In the genomic region with DNA sequence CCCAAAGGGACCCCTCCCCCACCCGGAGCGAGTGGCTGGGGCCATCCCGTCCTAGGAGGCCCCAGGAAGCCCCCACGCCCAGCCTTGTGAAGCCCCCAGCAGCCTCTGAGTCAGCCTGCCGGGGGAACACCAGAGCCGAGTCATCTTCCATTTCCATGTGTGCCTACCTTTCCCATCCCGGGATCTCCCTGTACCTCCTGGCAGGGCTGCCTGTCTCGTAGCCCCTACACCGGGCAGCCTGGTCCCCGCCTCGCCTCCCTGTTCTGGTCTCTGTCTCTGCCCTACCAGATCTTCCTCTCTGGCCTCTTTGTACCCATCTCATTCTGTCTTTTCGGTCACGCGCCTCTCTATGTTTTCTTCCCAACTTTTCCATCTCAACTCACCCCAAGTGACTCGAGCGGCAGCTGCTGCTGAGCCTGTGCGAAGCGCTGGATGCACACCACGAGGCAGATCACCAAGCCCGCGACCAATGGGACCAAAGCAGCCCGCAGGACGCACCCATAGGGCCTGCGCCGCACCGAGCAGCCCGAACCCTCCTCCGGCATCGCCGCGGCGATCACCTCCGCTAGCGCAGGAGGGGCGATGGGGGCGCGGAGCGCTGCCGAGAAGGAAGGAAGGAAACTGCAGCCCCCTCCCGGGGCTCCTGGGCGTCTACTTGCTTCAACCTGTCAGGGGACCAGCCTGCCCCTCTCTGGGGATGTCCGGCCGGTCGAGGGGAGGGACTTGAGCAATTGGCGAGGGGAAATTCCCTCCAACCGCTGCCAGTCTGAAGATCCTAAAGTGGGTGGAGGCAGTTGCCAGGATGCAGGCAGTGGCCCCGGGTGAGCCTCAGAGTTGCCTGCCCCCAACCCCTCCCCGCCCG, we compare ENCODE assay signal across 1 cellular context.
TF ChIP-seq lines count a peak whose summit lies in the region.

A gene with protein sequence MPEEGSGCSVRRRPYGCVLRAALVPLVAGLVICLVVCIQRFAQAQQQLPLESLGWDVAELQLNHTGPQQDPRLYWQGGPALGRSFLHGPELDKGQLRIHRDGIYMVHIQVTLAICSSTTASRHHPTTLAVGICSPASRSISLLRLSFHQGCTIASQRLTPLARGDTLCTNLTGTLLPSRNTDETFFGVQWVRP (minus strand): TSS at position 693 of the 862 bp plus-strand sequence. CDS start 148 bp downstream, at position 545.

TF ChIP-seq in HEK293, 187 proteins besides CTCF, POLR2A, EP300 and RAD21 (continued from another document and continues in another):
- TF ChIP-seq, protein P1, sequence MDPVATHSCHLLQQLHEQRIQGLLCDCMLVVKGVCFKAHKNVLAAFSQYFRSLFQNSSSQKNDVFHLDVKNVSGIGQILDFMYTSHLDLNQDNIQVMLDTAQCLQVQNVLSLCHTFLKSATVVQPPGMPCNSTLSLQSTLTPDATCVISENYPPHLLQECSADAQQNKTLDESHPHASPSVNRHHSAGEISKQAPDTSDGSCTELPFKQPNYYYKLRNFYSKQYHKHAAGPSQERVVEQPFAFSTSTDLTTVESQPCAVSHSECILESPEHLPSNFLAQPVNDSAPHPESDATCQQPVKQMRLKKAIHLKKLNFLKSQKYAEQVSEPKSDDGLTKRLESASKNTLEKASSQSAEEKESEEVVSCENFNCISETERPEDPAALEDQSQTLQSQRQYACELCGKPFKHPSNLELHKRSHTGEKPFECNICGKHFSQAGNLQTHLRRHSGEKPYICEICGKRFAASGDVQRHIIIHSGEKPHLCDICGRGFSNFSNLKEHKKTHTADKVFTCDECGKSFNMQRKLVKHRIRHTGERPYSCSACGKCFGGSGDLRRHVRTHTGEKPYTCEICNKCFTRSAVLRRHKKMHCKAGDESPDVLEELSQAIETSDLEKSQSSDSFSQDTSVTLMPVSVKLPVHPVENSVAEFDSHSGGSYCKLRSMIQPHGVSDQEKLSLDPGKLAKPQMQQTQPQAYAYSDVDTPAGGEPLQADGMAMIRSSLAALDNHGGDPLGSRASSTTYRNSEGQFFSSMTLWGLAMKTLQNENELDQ (tag by site-specific recombination; IDR thresholded peaks at IDR 0.05; ENCODE audit: low read depth), result no peak
- TF ChIP-seq, protein P2, sequence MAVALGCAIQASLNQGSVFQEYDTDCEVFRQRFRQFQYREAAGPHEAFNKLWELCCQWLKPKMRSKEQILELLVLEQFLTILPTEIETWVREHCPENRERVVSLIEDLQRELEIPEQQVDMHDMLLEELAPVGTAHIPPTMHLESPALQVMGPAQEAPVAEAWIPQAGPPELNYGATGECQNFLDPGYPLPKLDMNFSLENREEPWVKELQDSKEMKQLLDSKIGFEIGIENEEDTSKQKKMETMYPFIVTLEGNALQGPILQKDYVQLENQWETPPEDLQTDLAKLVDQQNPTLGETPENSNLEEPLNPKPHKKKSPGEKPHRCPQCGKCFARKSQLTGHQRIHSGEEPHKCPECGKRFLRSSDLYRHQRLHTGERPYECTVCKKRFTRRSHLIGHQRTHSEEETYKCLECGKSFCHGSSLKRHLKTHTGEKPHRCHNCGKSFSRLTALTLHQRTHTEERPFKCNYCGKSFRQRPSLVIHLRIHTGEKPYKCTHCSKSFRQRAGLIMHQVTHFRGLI (tag by site-specific recombination; IDR thresholded peaks at IDR 0.05), result no peak; the same call in 1 of the 2 replicates
- TF ChIP-seq ZNF132 (tag by site-specific recombination; IDR thresholded peaks at IDR 0.05; ENCODE audit: borderline replicate concordance) (no peak), ZNF335 (tag by site-specific recombination; conservative IDR thresholded peaks at IDR 0.05) (peak; percentile 96), ZFP41 (tag by site-specific recombination; IDR thresholded peaks at IDR 0.05; ENCODE audit: borderline replicate concordance) (no peak), ZNF785 (tag by site-specific recombination; IDR thresholded peaks at IDR 0.05) (no peak), ZNF623 (tag by site-specific recombination; IDR thresholded peaks at IDR 0.05) (no peak), ZNF707 (tag by site-specific recombination; IDR thresholded peaks at IDR 0.05) (no peak), ZEB2 (tag by site-specific recombination; IDR thresholded peaks at IDR 0.05) (peak; percentile 25; the same call in 1 of the 2 replicates), ZNF23 (tag by site-specific recombination; IDR thresholded peaks at IDR 0.05; ENCODE audit: borderline replicate concordance) (no peak), HOXD13 (CRISPR knock-in tag; IDR thresholded peaks at IDR 0.05; ENCODE audit: borderline replicate concordance) (no peak), ZNF561 (tag by site-specific recombination; IDR thresholded peaks at IDR 0.05; ENCODE audit: borderline replicate concordance) (no peak), ZBTB8A (tag by site-specific recombination; IDR thresholded peaks at IDR 0.05) (no peak), ZNF140 (tag by site-specific recombination; IDR thresholded peaks at IDR 0.05) (no peak), ZNF266 (tag by site-specific recombination; IDR thresholded peaks at IDR 0.05; ENCODE audit: low read depth) (no peak), ZNF701 (tag by site-specific recombination; IDR thresholded peaks at IDR 0.05) (no peak), ZNF169 (tag by site-specific recombination; IDR thresholded peaks at IDR 0.05) (no peak), ZNF391 (tag by site-specific recombination; IDR thresholded peaks at IDR 0.05; ENCODE audit: borderline replicate concordance, low read depth) (no peak), ZNF548 (tag by site-specific recombination; IDR thresholded peaks at IDR 0.05) (no peak), ZNF121 (tag by site-specific recombination; IDR thresholded peaks at IDR 0.05) (no peak), SCRT1 (tag by site-specific recombination; IDR thresholded peaks at IDR 0.05; ENCODE audit: borderline replicate concordance) (no peak), SCRT2 (tag by site-specific recombination; IDR thresholded peaks at IDR 0.05) (no peak), ZNF747 (tag by site-specific recombination; IDR thresholded peaks at IDR 0.05) (no peak), ZNF133 (tag by site-specific recombination; IDR thresholded peaks at IDR 0.05) (no peak), ZNF654 (tag by site-specific recombination; IDR thresholded peaks at IDR 0.05; ENCODE audit: low read depth) (no peak), ZNF354C (tag by site-specific recombination; IDR thresholded peaks at IDR 0.05; ENCODE audit: borderline replicate concordance, low read depth) (no peak), ZNF423 (tag by site-specific recombination; IDR thresholded peaks at IDR 0.05) (no peak), ZNF549 (tag by site-specific recombination; IDR thresholded peaks at IDR 0.05) (no peak), GFI1B (tag by site-specific recombination; IDR thresholded peaks at IDR 0.05) (no peak), ZNF560 (tag by site-specific recombination; IDR thresholded peaks at IDR 0.05; ENCODE audit: borderline replicate concordance) (no peak), ZNF596 (tag by site-specific recombination; IDR thresholded peaks at IDR 0.05) (no peak)
- TF ChIP-seq, protein P3, sequence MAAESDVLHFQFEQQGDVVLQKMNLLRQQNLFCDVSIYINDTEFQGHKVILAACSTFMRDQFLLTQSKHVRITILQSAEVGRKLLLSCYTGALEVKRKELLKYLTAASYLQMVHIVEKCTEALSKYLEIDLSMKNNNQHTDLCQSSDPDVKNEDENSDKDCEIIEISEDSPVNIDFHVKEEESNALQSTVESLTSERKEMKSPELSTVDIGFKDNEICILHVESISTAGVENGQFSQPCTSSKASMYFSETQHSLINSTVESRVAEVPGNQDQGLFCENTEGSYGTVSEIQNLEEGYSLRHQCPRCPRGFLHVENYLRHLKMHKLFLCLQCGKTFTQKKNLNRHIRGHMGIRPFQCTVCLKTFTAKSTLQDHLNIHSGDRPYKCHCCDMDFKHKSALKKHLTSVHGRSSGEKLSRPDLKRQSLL (tag by site-specific recombination; IDR thresholded peaks at IDR 0.05), result no peak
- TF ChIP-seq, protein P4, sequence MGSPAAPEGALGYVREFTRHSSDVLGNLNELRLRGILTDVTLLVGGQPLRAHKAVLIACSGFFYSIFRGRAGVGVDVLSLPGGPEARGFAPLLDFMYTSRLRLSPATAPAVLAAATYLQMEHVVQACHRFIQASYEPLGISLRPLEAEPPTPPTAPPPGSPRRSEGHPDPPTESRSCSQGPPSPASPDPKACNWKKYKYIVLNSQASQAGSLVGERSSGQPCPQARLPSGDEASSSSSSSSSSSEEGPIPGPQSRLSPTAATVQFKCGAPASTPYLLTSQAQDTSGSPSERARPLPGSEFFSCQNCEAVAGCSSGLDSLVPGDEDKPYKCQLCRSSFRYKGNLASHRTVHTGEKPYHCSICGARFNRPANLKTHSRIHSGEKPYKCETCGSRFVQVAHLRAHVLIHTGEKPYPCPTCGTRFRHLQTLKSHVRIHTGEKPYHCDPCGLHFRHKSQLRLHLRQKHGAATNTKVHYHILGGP (tag by site-specific recombination; IDR thresholded peaks at IDR 0.05), result no peak
- TF ChIP-seq, protein P5, sequence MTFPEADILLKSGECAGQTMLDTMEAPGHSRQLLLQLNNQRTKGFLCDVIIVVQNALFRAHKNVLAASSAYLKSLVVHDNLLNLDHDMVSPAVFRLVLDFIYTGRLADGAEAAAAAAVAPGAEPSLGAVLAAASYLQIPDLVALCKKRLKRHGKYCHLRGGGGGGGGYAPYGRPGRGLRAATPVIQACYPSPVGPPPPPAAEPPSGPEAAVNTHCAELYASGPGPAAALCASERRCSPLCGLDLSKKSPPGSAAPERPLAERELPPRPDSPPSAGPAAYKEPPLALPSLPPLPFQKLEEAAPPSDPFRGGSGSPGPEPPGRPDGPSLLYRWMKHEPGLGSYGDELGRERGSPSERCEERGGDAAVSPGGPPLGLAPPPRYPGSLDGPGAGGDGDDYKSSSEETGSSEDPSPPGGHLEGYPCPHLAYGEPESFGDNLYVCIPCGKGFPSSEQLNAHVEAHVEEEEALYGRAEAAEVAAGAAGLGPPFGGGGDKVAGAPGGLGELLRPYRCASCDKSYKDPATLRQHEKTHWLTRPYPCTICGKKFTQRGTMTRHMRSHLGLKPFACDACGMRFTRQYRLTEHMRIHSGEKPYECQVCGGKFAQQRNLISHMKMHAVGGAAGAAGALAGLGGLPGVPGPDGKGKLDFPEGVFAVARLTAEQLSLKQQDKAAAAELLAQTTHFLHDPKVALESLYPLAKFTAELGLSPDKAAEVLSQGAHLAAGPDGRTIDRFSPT (tag by site-specific recombination; IDR thresholded peaks at IDR 0.05), result no peak
- TF ChIP-seq, protein P6, sequence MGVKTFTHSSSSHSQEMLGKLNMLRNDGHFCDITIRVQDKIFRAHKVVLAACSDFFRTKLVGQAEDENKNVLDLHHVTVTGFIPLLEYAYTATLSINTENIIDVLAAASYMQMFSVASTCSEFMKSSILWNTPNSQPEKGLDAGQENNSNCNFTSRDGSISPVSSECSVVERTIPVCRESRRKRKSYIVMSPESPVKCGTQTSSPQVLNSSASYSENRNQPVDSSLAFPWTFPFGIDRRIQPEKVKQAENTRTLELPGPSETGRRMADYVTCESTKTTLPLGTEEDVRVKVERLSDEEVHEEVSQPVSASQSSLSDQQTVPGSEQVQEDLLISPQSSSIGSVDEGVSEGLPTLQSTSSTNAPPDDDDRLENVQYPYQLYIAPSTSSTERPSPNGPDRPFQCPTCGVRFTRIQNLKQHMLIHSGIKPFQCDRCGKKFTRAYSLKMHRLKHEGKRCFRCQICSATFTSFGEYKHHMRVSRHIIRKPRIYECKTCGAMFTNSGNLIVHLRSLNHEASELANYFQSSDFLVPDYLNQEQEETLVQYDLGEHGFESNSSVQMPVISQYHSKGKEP (tag by site-specific recombination; IDR thresholded peaks at IDR 0.05), result no peak
- TF ChIP-seq, protein P7, sequence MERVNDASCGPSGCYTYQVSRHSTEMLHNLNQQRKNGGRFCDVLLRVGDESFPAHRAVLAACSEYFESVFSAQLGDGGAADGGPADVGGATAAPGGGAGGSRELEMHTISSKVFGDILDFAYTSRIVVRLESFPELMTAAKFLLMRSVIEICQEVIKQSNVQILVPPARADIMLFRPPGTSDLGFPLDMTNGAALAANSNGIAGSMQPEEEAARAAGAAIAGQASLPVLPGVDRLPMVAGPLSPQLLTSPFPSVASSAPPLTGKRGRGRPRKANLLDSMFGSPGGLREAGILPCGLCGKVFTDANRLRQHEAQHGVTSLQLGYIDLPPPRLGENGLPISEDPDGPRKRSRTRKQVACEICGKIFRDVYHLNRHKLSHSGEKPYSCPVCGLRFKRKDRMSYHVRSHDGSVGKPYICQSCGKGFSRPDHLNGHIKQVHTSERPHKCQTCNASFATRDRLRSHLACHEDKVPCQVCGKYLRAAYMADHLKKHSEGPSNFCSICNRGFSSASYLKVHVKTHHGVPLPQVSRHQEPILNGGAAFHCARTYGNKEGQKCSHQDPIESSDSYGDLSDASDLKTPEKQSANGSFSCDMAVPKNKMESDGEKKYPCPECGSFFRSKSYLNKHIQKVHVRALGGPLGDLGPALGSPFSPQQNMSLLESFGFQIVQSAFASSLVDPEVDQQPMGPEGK (tag by site-specific recombination; IDR thresholded peaks at IDR 0.05), result peak; percentile 61
- TF ChIP-seq, protein P8, sequence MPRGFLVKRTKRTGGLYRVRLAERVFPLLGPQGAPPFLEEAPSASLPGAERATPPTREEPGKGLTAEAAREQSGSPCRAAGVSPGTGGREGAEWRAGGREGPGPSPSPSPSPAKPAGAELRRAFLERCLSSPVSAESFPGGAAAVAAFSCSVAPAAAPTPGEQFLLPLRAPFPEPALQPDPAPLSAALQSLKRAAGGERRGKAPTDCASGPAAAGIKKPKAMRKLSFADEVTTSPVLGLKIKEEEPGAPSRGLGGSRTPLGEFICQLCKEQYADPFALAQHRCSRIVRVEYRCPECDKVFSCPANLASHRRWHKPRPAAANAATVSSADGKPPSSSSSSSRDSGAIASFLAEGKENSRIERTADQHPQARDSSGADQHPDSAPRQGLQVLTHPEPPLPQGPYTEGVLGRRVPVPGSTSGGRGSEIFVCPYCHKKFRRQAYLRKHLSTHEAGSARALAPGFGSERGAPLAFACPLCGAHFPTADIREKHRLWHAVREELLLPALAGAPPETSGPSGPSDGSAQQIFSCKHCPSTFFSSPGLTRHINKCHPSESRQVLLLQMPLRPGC (tag by site-specific recombination; IDR thresholded peaks at IDR 0.05), result no peak
- TF ChIP-seq, protein P9, sequence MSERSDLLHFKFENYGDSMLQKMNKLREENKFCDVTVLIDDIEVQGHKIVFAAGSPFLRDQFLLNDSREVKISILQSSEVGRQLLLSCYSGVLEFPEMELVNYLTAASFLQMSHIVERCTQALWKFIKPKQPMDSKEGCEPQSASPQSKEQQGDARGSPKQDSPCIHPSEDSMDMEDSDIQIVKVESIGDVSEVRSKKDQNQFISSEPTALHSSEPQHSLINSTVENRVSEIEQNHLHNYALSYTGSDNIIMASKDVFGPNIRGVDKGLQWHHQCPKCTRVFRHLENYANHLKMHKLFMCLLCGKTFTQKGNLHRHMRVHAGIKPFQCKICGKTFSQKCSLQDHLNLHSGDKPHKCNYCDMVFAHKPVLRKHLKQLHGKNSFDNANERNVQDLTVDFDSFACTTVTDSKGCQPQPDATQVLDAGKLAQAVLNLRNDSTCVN (tag by site-specific recombination; optimal IDR thresholded peaks at IDR 0.05), result peak; percentile 49
